8 cellular contexts compared by ENCODE assay signal in genomic region chr5:68303038-68303738, GRCh38.
A peak's percentile ranks its signal among the peaks of the same experiment; 100 is the strongest.
DNase-seq lines count a peak whose midpoint lies in the region; ATAC-seq and TF ChIP-seq lines count a peak whose summit lies in the region.

No MANE protein-coding gene starts in this region.

- H3K79me1 ChIP-seq in mesendoderm (ENCODE audit: low read length) = no peaks in the 10 kb centered on the region

- H3K18ac ChIP-seq in mesendoderm (ENCODE audit: low read length) = peak overlapping the region; percentile 68

- H2BK5ac ChIP-seq in mesendoderm (ENCODE audit: low read length) = no peak overlapping the region

- H3K27me3 Mint-ChIP-seq in activated CD4-positive, alpha-beta memory T cell treated with anti-CD3 and anti-CD28 coated beads for 36 hours = no peaks in the 10 kb centered on the region

- POLR2A ChIA-PET in activated CD4-positive, alpha-beta memory T cell treated with anti-CD3 and anti-CD28 coated beads for 36 hours (lab: Charles Lee) = interaction anchor here (0.5 to 1.1 kb wide), 4 partner anchors 16 to 160 kb away, joined by 3 to 5 read pairs (median 3); no protein-coding TSS in a partner anchor

- no peak overlapping the region for H2BK120ac ChIP-seq in mesendoderm (ENCODE audit: low read depth, low read length)

- H3K9me3 Mint-ChIP-seq in activated CD4-positive, alpha-beta memory T cell treated with anti-CD3 and anti-CD28 coated beads for 36 hours = no peaks in the 10 kb centered on the region

- H3K36me3 Mint-ChIP-seq in activated CD4-positive, alpha-beta memory T cell treated with anti-CD3 and anti-CD28 coated beads for 36 hours = peaks cover 20% of the 10 kb centered on the region

- no peak overlapping the region for H3K27ac ChIP-seq in mesendoderm (ENCODE audit: low read depth, low read length)

- H3K23ac ChIP-seq in mesendoderm (ENCODE audit: low read length) = no peak overlapping the region

- no peaks in the 10 kb centered on the region for H3K79me2 ChIP-seq in mesendoderm (ENCODE audit: control insufficient read depth, insufficient read depth, low read length)

- H2BK15ac ChIP-seq in mesendoderm (replicated peaks; ENCODE audit: low read depth) = no peak overlapping the region

- H2AK5ac ChIP-seq in mesendoderm (ENCODE audit: low read length) = no peak overlapping the region

- peak overlapping the region; percentile 15 for H4K8ac ChIP-seq in mesendoderm (ENCODE audit: low read depth, low read length)

- DNase-seq in HFF-Myc (ENCODE audit: extremely low read depth, low read depth) (peak; percentile 39), mesendoderm (peak; percentile 38), medulla oblongata (ENCODE audit: extremely low spot score) (no peak), NCI-H1694 (lab: John Stamatoyannopoulos, UW) (no peak), hypothalamus (lab: John Stamatoyannopoulos, UW) (no peak)
- DNase-seq in activated CD4-positive, alpha-beta memory T cell treated with anti-CD3 and anti-CD28 coated beads for 36 hours = no peak
- DNase-seq in NK-92 treated with Interleukin-12 subunit alpha and Interleukin-12 subunit beta, amount 100 ng/mL, for 24 hours (lab: John Stamatoyannopoulos, UW) = no peak

- no peak overlapping the region for H4K5ac ChIP-seq in mesendoderm (ENCODE audit: low read length)

- H3K27me3 ChIP-seq in mesendoderm (ENCODE audit: insufficient read depth, low read length, poor library complexity) = no peaks in the 10 kb centered on the region

- H3K9ac ChIP-seq in mesendoderm (ENCODE audit: low read length) = no peak overlapping the region

- no peak for TF ChIP-seq CTCF in HFF-Myc (IDR thresholded peaks at IDR 0.05; ENCODE audit: low read depth, low read length, missing control alignments)

- intact Hi-C loops in activated CD4-positive, alpha-beta memory T cell treated with anti-CD3 and anti-CD28 coated beads for 36 hours (cut with micrococcal nuclease) = loop anchor here (1.0 to 2.0 kb wide), 3 partner anchors 15 to 161 kb away; no protein-coding TSS in a partner anchor

- CTCF ChIA-PET in activated CD4-positive, alpha-beta memory T cell treated with anti-CD3 and anti-CD28 coated beads for 36 hours (lab: Charles Lee) = interaction anchor here (0.7 to 5.4 kb wide), 7 partner anchors 16 to 162 kb away, joined by 3 to 52 read pairs (median 4); no protein-coding TSS in a partner anchor

- H3K4ac ChIP-seq in mesendoderm (ENCODE audit: low read depth, low read length) = no peak overlapping the region

- H3K4me3 Mint-ChIP-seq in activated CD4-positive, alpha-beta memory T cell treated with anti-CD3 and anti-CD28 coated beads for 36 hours = no peak overlapping the region

- H3K27ac Mint-ChIP-seq in activated CD4-positive, alpha-beta memory T cell treated with anti-CD3 and anti-CD28 coated beads for 36 hours = peak overlapping the region; percentile 57

- H3K4me3 ChIP-seq in HFF-Myc (replicated peaks; ENCODE audit: low read depth, low read length) (no peak overlapping the region), mesendoderm (ENCODE audit: low read length) (no peak overlapping the region)

- no peak overlapping the region for H3K4me2 ChIP-seq in mesendoderm (ENCODE audit: low read length)

- H3K4me1 ChIP-seq in mesendoderm (ENCODE audit: control insufficient read depth, low read depth, low read length) = peaks cover 3% of the 10 kb centered on the region

- WGBS in mesendoderm (ENCODE audit: extremely low coverage, insufficient coverage, low lambda C conversion rate) = no CpG with 5 or more reads among the region's 3 CpGs

- no peaks in the 10 kb centered on the region for H3K36me3 ChIP-seq in mesendoderm (ENCODE audit: control insufficient read depth, insufficient read depth, low read length)

- peak; percentile 79 for ATAC-seq in GM18909 (IDR thresholded peaks at IDR 0.05; ENCODE audit: poor library complexity, unreplicated experiment)

- peaks cover 49% of the 10 kb centered on the region for H3K4me1 Mint-ChIP-seq in activated CD4-positive, alpha-beta memory T cell treated with anti-CD3 and anti-CD28 coated beads for 36 hours (ENCODE audit: low read depth)

- no peak overlapping the region for H3K56ac ChIP-seq in mesendoderm (ENCODE audit: low read length)

Comparison
In these comparisons a context has a peak if more than half of its experiments do, and no peak if none do; other contexts are left out.
1. DNase-seq: peak in HFF-Myc (single experiment) and mesendoderm (single experiment); none in activated CD4-positive, alpha-beta memory T cell treated with anti-CD3 and anti-CD28 coated beads for 36 hours (single experiment), NK-92 treated with Interleukin-12 subunit alpha and Interleukin-12 subunit beta, amount 100 ng/mL, for 24 hours (single experiment), medulla oblongata (single experiment), NCI-H1694 (single experiment) and hypothalamus (0 of 51).